ENCODE assay signal across 14 cellular contexts in the genomic region with DNA sequence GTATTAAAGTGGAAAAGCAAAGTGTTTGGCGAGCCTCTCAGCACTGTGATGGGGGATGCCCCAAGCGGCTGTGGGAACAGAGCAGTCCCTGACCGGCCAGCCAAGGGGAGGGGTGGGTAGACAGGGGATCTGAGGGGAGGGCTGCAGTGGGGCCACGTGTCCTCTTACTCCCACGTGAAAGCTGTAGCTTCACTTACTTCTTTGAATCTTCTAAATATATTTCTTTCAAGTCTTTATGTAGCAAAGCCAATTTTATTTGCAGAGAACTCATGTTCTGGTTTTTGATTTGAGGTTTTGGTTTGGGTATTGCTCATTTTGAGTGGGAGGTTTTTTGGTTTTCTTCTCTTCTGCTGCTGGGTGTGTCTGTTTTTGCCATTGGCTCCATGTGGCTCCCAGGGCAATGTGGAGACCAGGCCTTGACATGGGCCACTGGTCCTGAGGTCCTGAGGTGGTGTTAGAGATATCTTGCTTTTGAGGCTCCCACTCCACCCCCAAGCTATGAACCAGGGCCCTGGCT. TPM values are rescaled to one million over a fixed set of nuclear protein-coding genes. Genes with fewer than 3 reads are reported as not detected.
A peak's percentile ranks its signal among the peaks of the same experiment; 100 is the strongest.
DNase-seq lines count a peak whose midpoint lies in the region; ATAC-seq and TF ChIP-seq lines count a peak whose summit lies in the region.
"Had no signal": no experiment of that assay in that cellular context is flagged by ENCODE, and none has a peak within 500 bp of the region (broad histone marks: within the 10 kb centered on the region; RNA-seq: fewer than 3 reads in every experiment).

No MANE protein-coding gene starts in this region.

- H3K9me3 Mint-ChIP-seq in CD4-positive, CD25-positive, alpha-beta regulatory T cell: no peaks in the 10 kb centered on the region
- no peaks in the 10 kb centered on the region for H3K9me3 Mint-ChIP-seq in activated CD8-positive, alpha-beta T cell treated with anti-CD3 and anti-CD28 coated beads for 36 hours
- H3K9me3 Mint-ChIP-seq: endodermal cell, IgD-negative memory B cell had no signal

- H3K27ac ChIP-seq in CD4-positive, CD25-positive, alpha-beta regulatory T cell (ENCODE audit: insufficient read depth, low read length, poor library complexity, severe bottlenecking): no peak overlapping the region
- H3K27ac ChIP-seq: gastroesophageal sphincter had no signal

- peaks cover 0 to 15% (median 6%) of the 10 kb centered on the region in 4 donors for H3K4me1 Mint-ChIP-seq in CD4-positive, CD25-positive, alpha-beta regulatory T cell
- H3K4me1 Mint-ChIP-seq in activated CD8-positive, alpha-beta T cell treated with anti-CD3 and anti-CD28 coated beads for 36 hours (ENCODE audit: low read depth): peaks cover 20% of the 10 kb centered on the region
- H3K4me1 Mint-ChIP-seq: endodermal cell had no signal

- no peaks in the 10 kb centered on the region for H3K27me3 ChIP-seq in CD4-positive, CD25-positive, alpha-beta regulatory T cell (ENCODE audit: control insufficient read depth, insufficient read depth, low read length)
- H3K27me3 ChIP-seq: gastroesophageal sphincter had no signal

- no peak for TF ChIP-seq CTCF in activated CD8-positive, alpha-beta T cell treated with anti-CD3 and anti-CD28 coated beads for 36 hours (IDR thresholded peaks at IDR 0.05)

- intact Hi-C loops in activated CD8-positive, alpha-beta T cell treated with anti-CD3 and anti-CD28 coated beads for 36 hours (cut with micrococcal nuclease): no loop called here

- H3K4me3 ChIP-seq in CD4-positive, CD25-positive, alpha-beta regulatory T cell (ENCODE audit: low read depth, low read length): no peak overlapping the region
- H3K4me3 ChIP-seq: gastroesophageal sphincter had no signal

- no peaks in the 10 kb centered on the region for H3K27me3 Mint-ChIP-seq in CD4-positive, CD25-positive, alpha-beta regulatory T cell
- H3K27me3 Mint-ChIP-seq in activated CD8-positive, alpha-beta T cell treated with anti-CD3 and anti-CD28 coated beads for 36 hours: no peaks in the 10 kb centered on the region
- H3K27me3 Mint-ChIP-seq: IgD-negative memory B cell had no signal

- CTCF ChIA-PET in activated CD8-positive, alpha-beta T cell treated with anti-CD3 and anti-CD28 coated beads for 36 hours (lab: Charles Lee): interaction anchor here (1.3 kb wide), 1 partner anchor 32 kb away, joined by 4 read pairs; no protein-coding TSS in a partner anchor

- H3K36me3 Mint-ChIP-seq in CD4-positive, CD25-positive, alpha-beta regulatory T cell: peaks cover 12% of the 10 kb centered on the region
- peaks cover 45% of the 10 kb centered on the region for H3K36me3 Mint-ChIP-seq in activated CD8-positive, alpha-beta T cell treated with anti-CD3 and anti-CD28 coated beads for 36 hours (ENCODE audit: low read depth)

- POLR2A ChIA-PET in activated CD8-positive, alpha-beta T cell treated with anti-CD3 and anti-CD28 coated beads for 36 hours (lab: Charles Lee): interaction anchor here (0.6 to 1.7 kb wide), 3 partner anchors 11 to 76 kb away, joined by 3 to 6 read pairs (median 5); a partner anchor contains a TSS

- H3K4me1 ChIP-seq in CD4-positive, CD25-positive, alpha-beta regulatory T cell (ENCODE audit: control insufficient read depth, insufficient read depth, low read length, poor library complexity, severe bottlenecking): no peaks in the 10 kb centered on the region
- H3K4me1 ChIP-seq: gastroesophageal sphincter had no signal

- no peak for ATAC-seq in CD4-positive, CD25-positive, alpha-beta regulatory T cell (ENCODE audit: low read depth in 2 of 2)
- ATAC-seq in activated CD8-positive, alpha-beta T cell treated with anti-CD3 and anti-CD28 coated beads for 36 hours: peak; percentile 91
- ATAC-seq in HG03045 (IDR thresholded peaks at IDR 0.05; ENCODE audit: unreplicated experiment): no peak
- ATAC-seq in left lobe of liver: no peak
- ATAC-seq: gastroesophageal sphincter had no signal

- H3K9me3 ChIP-seq in CD4-positive, CD25-positive, alpha-beta regulatory T cell (ENCODE audit: control insufficient read depth in 2 of 2, low read length in 2 of 2): no peaks in the 10 kb centered on the region
- H3K9me3 ChIP-seq: gastroesophageal sphincter had no signal

- H3K27ac Mint-ChIP-seq in CD4-positive, CD25-positive, alpha-beta regulatory T cell: peak overlapping the region in 2 of 3 donors; percentile 47 to 78
- H3K27ac Mint-ChIP-seq in activated CD8-positive, alpha-beta T cell treated with anti-CD3 and anti-CD28 coated beads for 36 hours: peak overlapping the region; percentile 81
- H3K27ac Mint-ChIP-seq: endodermal cell had no signal

- H3K4me3 Mint-ChIP-seq in CD4-positive, CD25-positive, alpha-beta regulatory T cell: no peak overlapping the region
- H3K4me3 Mint-ChIP-seq in activated CD8-positive, alpha-beta T cell treated with anti-CD3 and anti-CD28 coated beads for 36 hours: no peak overlapping the region
- H3K4me3 Mint-ChIP-seq: endodermal cell, IgD-negative memory B cell had no signal

- peak in 1 of 3 donors; percentile 9 for DNase-seq in CD4-positive, CD25-positive, alpha-beta regulatory T cell
- DNase-seq in D341Med (ENCODE audit: low spot score) (peak; percentile 21), fibroblast of peridontal ligament (ENCODE audit: extremely low read depth) (peak; percentile 6), NOMO-1 treated with DMSO at 0.1 percent for 48 hours (lab: John Stamatoyannopoulos, UW; ENCODE audit: unreplicated experiment) (no peak), left lobe of liver (ENCODE audit: low spot score) (no peak)
- DNase-seq in activated CD8-positive, alpha-beta T cell treated with anti-CD3 and anti-CD28 coated beads for 36 hours: peak; percentile 64
- DNase-seq: endodermal cell, NCI-H1048 had no signal

- H3K36me3 ChIP-seq in CD4-positive, CD25-positive, alpha-beta regulatory T cell (ENCODE audit: control insufficient read depth, insufficient read depth, low read length): no peaks in the 10 kb centered on the region
- H3K36me3 ChIP-seq: gastroesophageal sphincter had no signal

RNA-seq across cellular contexts. Expression of a gene that starts 17.7 kb away (rescaled TPM):
- not detected for total RNA-seq in CD4-positive, CD25-positive, alpha-beta regulatory T cell
- not detected for polyA plus RNA-seq in CD4-positive, CD25-positive, alpha-beta regulatory T cell
- not detected for total RNA-seq in activated CD8-positive, alpha-beta T cell treated with anti-CD3 and anti-CD28 coated beads for 36 hours
- not detected for total RNA-seq in left lobe of liver
- total RNA-seq: bronchial epithelial cell, endodermal cell, gastroesophageal sphincter, SK-MEL-5, urinary bladder had no signal
- polyA plus RNA-seq: IgD-negative memory B cell, urinary bladder had no signal

RNA-seq across cellular contexts. Expression of a gene that starts 21.5 kb away (rescaled TPM):
- 29.4 TPM for total RNA-seq in CD4-positive, CD25-positive, alpha-beta regulatory T cell
- 100 to 1,000 TPM; 128 to 185 (median 160) TPM for polyA plus RNA-seq in CD4-positive, CD25-positive, alpha-beta regulatory T cell
- 10 to 100 TPM; 68.4 to 76.5 TPM for total RNA-seq in activated CD8-positive, alpha-beta T cell treated with anti-CD3 and anti-CD28 coated beads for 36 hours
- total RNA-seq in left lobe of liver: 43.9 TPM

RNA-seq across cellular contexts. Expression of a gene that starts 22.1 kb away (rescaled TPM):
- 129 TPM for total RNA-seq in CD4-positive, CD25-positive, alpha-beta regulatory T cell
- 100 to 1,000 TPM; 235 to 346 (median 289) TPM for polyA plus RNA-seq in CD4-positive, CD25-positive, alpha-beta regulatory T cell
- 10 to 100 TPM; 74.9 to 81.7 TPM for total RNA-seq in activated CD8-positive, alpha-beta T cell treated with anti-CD3 and anti-CD28 coated beads for 36 hours
- total RNA-seq in left lobe of liver: 33.5 TPM

RNA-seq across cellular contexts. Expression of a gene that starts 38.5 kb away (rescaled TPM):
- total RNA-seq in CD4-positive, CD25-positive, alpha-beta regulatory T cell: 6.8 TPM
- polyA plus RNA-seq in CD4-positive, CD25-positive, alpha-beta regulatory T cell: under 1 TPM in 3 of 4 donors, not detected in 1; 0.21 to 0.46 (median 0.44) TPM
- total RNA-seq in activated CD8-positive, alpha-beta T cell treated with anti-CD3 and anti-CD28 coated beads for 36 hours: 10 to 100 TPM; 19.8 to 22.6 TPM
- 0.48 TPM for total RNA-seq in left lobe of liver

RNA-seq across cellular contexts. Expression of a gene that starts 39.1 kb away (rescaled TPM):
- total RNA-seq in CD4-positive, CD25-positive, alpha-beta regulatory T cell: 2.9 TPM
- 1 to 10 TPM; 3.5 to 8.2 (median 6.7) TPM for polyA plus RNA-seq in CD4-positive, CD25-positive, alpha-beta regulatory T cell
- 1 to 10 TPM; 3.4 to 3.7 TPM for total RNA-seq in activated CD8-positive, alpha-beta T cell treated with anti-CD3 and anti-CD28 coated beads for 36 hours
- total RNA-seq in left lobe of liver: 2.2 TPM

Comparison
In these comparisons a context has a peak if more than half of its experiments do, and no peak if none do; other contexts are left out.
1. DNase-seq: peak in D341Med (single experiment), activated CD8-positive, alpha-beta T cell treated with anti-CD3 and anti-CD28 coated beads for 36 hours (single experiment) and fibroblast of peridontal ligament (single experiment); none in NOMO-1 treated with DMSO at 0.1 percent for 48 hours (single experiment) and left lobe of liver (single experiment).